9 cellular contexts compared by ENCODE assay signal in genomic region chr1:35499652-35500176, GRCh38. TPM values are rescaled to one million over a fixed set of nuclear protein-coding genes. Genes with fewer than 3 reads are reported as not detected.
DNase-seq lines count a peak whose midpoint lies in the region; TF ChIP-seq lines count a peak whose summit lies in the region.
"Had no signal": no experiment of that assay in that cellular context is flagged by ENCODE, and none has a peak within 500 bp of the region (broad histone marks: within the 10 kb centered on the region; RNA-seq: fewer than 3 reads in every experiment).

No MANE protein-coding gene starts in this region.

- peak overlapping the region in 2 of 7 donors; percentile 36 to 37 for H3K4me3 Mint-ChIP-seq in CD8-positive, alpha-beta memory T cell

- POLR2A ChIA-PET in CD8-positive, alpha-beta memory T cell (lab: Charles Lee): interaction anchor here (0.9 kb wide), 1 partner anchor 58 kb away, joined by 5 read pairs; the partner anchor contains the start of genes KIAA0319L and NCDN

- H3K27me3 ChIP-seq in CD8-positive, alpha-beta memory T cell (ENCODE audit: insufficient read depth, low read length, poor library complexity, severe bottlenecking): no peaks in the 10 kb centered on the region
- no peaks in the 10 kb centered on the region for H3K27me3 ChIP-seq in WERI-Rb-1 (ENCODE audit: insufficient read depth, low read depth, severe bottlenecking)
- no peaks in the 10 kb centered on the region for H3K27me3 ChIP-seq in iPS-15b (ENCODE audit: control insufficient read depth, insufficient read depth, low read length)

- no peaks in the 10 kb centered on the region for H3K27me3 Mint-ChIP-seq in CD8-positive, alpha-beta memory T cell

- peak overlapping the region; percentile 5 for H3K9ac ChIP-seq in iPS-15b (ENCODE audit: low read depth, low read length)

- peak in 4 of 5 donors; percentile 9 to 51 (median 39) for DNase-seq in CD8-positive, alpha-beta memory T cell
- peak; percentile 56 for DNase-seq in GF-D8 (lab: John Stamatoyannopoulos, UW)
- peak; percentile 74 for DNase-seq in WERI-Rb-1
- DNase-seq in T1000 (lab: John Stamatoyannopoulos, UW): no peak
- DNase-seq in HK-2 (ENCODE audit: unreplicated experiment): no peak
- no peak for DNase-seq in hypothalamus (lab: John Stamatoyannopoulos, UW)
- DNase-seq: head of caudate nucleus, NCI-H1694 treated with DMSO at 0.1 percent for 48 hours had no signal

- peak overlapping the region; percentile 36 to 95 (median 90) for H3K27ac Mint-ChIP-seq in CD8-positive, alpha-beta memory T cell

- H3K9me3 Mint-ChIP-seq in CD8-positive, alpha-beta memory T cell: no peaks in the 10 kb centered on the region

- CTCF ChIA-PET in CD8-positive, alpha-beta memory T cell (lab: Charles Lee): interaction anchor here (1.5 kb wide), 2 partner anchors 14 to 49 kb away, joined by 3 to 8 read pairs; no protein-coding TSS in a partner anchor

- no peaks in the 10 kb centered on the region for H3K36me3 ChIP-seq in CD8-positive, alpha-beta memory T cell (ENCODE audit: insufficient read depth, low read length)
- H3K36me3 ChIP-seq in WERI-Rb-1 (no peaks in the 10 kb centered on the region; the same call in 1 of the 2 replicates), iPS-15b (ENCODE audit: control insufficient read depth, insufficient read depth, low read length) (no peaks in the 10 kb centered on the region)

- peaks cover 31 to 55% (median 49%) of the 10 kb centered on the region in 3 donors for H3K4me1 Mint-ChIP-seq in CD8-positive, alpha-beta memory T cell

- no peak overlapping the region for H3K4me3 ChIP-seq in CD8-positive, alpha-beta memory T cell (ENCODE audit: low read length)
- H3K4me3 ChIP-seq in WERI-Rb-1 (ENCODE audit: low read depth, low read length) (peak overlapping the region; percentile 18), iPS-15b (ENCODE audit: low read depth, low read length) (no peak overlapping the region)

- peak overlapping the region; percentile 13 for H3K27ac ChIP-seq in CD8-positive, alpha-beta memory T cell (ENCODE audit: low read depth, low read length)
- H3K27ac ChIP-seq in WERI-Rb-1: peak overlapping the region; percentile 63

- no peak for TF ChIP-seq CTCF in WERI-Rb-1 (IDR thresholded peaks at IDR 0.05; ENCODE audit: low read depth, low read length)

- H3K36me3 Mint-ChIP-seq in CD8-positive, alpha-beta memory T cell: peaks cover 0 to 14% (median 5%) of the 10 kb centered on the region in 3 donors

- H3K4me1 ChIP-seq in CD8-positive, alpha-beta memory T cell (ENCODE audit: insufficient read depth, low read length): peaks cover 14% of the 10 kb centered on the region
- H3K4me1 ChIP-seq in iPS-15b (ENCODE audit: control insufficient read depth, insufficient read depth, low read length): no peaks in the 10 kb centered on the region

- H3K9me3 ChIP-seq in CD8-positive, alpha-beta memory T cell (ENCODE audit: low read length): no peaks in the 10 kb centered on the region
- H3K9me3 ChIP-seq in WERI-Rb-1 (ENCODE audit: severe bottlenecking) (no peaks in the 10 kb centered on the region), iPS-15b (ENCODE audit: control insufficient read depth, insufficient read depth, low read length) (no peaks in the 10 kb centered on the region)

RNA-seq across cellular contexts. Expression of gene KIAA0319L, which starts 57.5 kb away (rescaled TPM):
- 10 to 100 TPM; 28.5 to 30.4 TPM for total RNA-seq in CD8-positive, alpha-beta memory T cell
- 29.3 TPM for polyA plus RNA-seq in CD8-positive, alpha-beta memory T cell

RNA-seq across cellular contexts. Expression of gene NCDN, which starts 57.9 kb away (rescaled TPM):
- total RNA-seq in CD8-positive, alpha-beta memory T cell: 10 to 100 TPM; 49.0 to 50.4 TPM
- polyA plus RNA-seq in CD8-positive, alpha-beta memory T cell: 15.7 TPM

Comparison
In these comparisons a context has a peak if more than half of its experiments do, and no peak if none do; other contexts are left out.
1. DNase-seq: peak in CD8-positive, alpha-beta memory T cell (4 of 5), GF-D8 (single experiment) and WERI-Rb-1 (single experiment); none in T1000 (single experiment), HK-2 (single experiment) and hypothalamus (0 of 51).